ENCODE assay signal across 1 cellular context in genomic region chr20:48795058-48795457, GRCh38.
A peak's percentile ranks its signal among the peaks of the same experiment; 100 is the strongest.
TF ChIP-seq lines count a peak whose summit lies in the region.

No MANE protein-coding gene starts in this region.

TF ChIP-seq in HepG2, 621 proteins besides CTCF, POLR2A, EP300 and RAD21:
- TF ChIP-seq ELF4 (CRISPR knock-in tag; IDR thresholded peaks at IDR 0.05; ENCODE audit: borderline replicate concordance): no peak
- TF ChIP-seq CBFB (CRISPR knock-in tag; IDR thresholded peaks at IDR 0.05): no peak
- no peak for TF ChIP-seq BORCS8-MEF2B (CRISPR knock-in tag; IDR thresholded peaks at IDR 0.05)
- TF ChIP-seq ZNF768 (CRISPR knock-in tag; IDR thresholded peaks at IDR 0.05): peak; percentile 60; the same call in 1 of the 2 replicates
- TF ChIP-seq CREB1 (IDR thresholded peaks at IDR 0.05): 0 out of 2 replicates have a peak, but pooled peaks have one; percentile 33
- no peak for TF ChIP-seq CREB1 (CRISPR knock-in tag; IDR thresholded peaks at IDR 0.05)
- TF ChIP-seq ZNF629 (CRISPR knock-in tag; conservative IDR thresholded peaks at IDR 0.05): peak; percentile 40; the same call in 1 of the 2 replicates
